In the genomic region with DNA sequence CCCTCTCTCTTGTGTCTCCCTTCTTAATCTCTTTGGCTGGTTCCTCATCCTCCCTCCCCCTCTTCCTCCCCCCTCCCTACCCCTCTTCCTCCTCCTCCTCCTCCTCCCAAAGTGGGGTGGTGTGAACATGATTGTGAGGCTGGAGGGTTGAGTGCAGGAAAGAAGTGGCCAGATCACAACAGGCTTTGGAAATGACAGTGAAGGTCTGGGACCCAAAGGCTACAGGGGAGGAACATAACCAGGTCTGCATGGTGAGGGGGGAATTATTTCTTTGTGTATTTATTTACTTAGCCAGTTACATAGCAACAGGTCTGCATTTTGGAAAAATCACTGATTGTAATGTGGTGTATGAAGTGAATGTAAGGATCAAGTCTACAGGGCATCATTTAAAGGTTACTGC, we compare ENCODE assay signal across 20 cellular contexts. TPM values are rescaled to one million over a fixed set of nuclear protein-coding genes. Genes with fewer than 3 reads are reported as not detected.
DNase-seq lines count a peak whose midpoint lies in the region; ATAC-seq and TF ChIP-seq lines count a peak whose summit lies in the region.
"Had no signal": no experiment of that assay in that cellular context is flagged by ENCODE, and none has a peak within 500 bp of the region (broad histone marks: within the 10 kb centered on the region; RNA-seq: fewer than 3 reads in every experiment).

No MANE protein-coding gene starts in this region.

- POLR2A ChIA-PET in WTC11 (lab: Charles Lee), result no interaction called here

- no peaks in the 10 kb centered on the region for H4K20me1 ChIP-seq in Loucy (ENCODE audit: insufficient read depth, low read length, poor library complexity, severe bottlenecking)

- peaks cover 7% of the 10 kb centered on the region; the same call in 1 of the 2 replicates for H3K9me3 ChIP-seq in Loucy (ENCODE audit: insufficient read depth, low read depth, low read length)
- H3K9me3 ChIP-seq: sigmoid colon had no signal

- no peak for ATAC-seq in WTC11
- ATAC-seq: naive thymus-derived CD4-positive, alpha-beta T cell; stimulated activated naive CD8-positive, alpha-beta T cell treated with anti-CD3 and anti-CD28 coated beads, Interleukin-15, Interleukin-2, amounts not matched to agents 100 U/mL and 50 U/mL, for 24 hours had no signal

- H3K27me3 Mint-ChIP-seq in WTC11 (ENCODE audit: low read depth), result no peaks in the 10 kb centered on the region
- H3K27me3 Mint-ChIP-seq: activated CD4-positive, alpha-beta T cell treated with anti-CD3 and anti-CD28 coated beads, Interleukin-2, amount 10 ng/mL, durations not matched to agents 7 days and 5 days; naive thymus-derived CD4-positive, alpha-beta T cell had no signal

- CTCF ChIA-PET in WTC11 (lab: Charles Lee), result no interaction called here

- H3K4me1 ChIP-seq in Loucy (ENCODE audit: insufficient read depth, low read length, poor library complexity, severe bottlenecking), result peaks cover 40% of the 10 kb centered on the region
- H3K4me1 ChIP-seq: parathyroid adenoma had no signal

- TF ChIP-seq CTCF in Loucy (conservative IDR thresholded peaks at IDR 0.05; ENCODE audit: low read length) (no peak), WTC11 (IDR thresholded peaks at IDR 0.05) (no peak), dorsolateral prefrontal cortex (IDR thresholded peaks at IDR 0.05 in 54 of 56, conservative IDR thresholded peaks at IDR 0.05 in 2 of 56; ENCODE audit: low read depth in 1 of 56, partially characterized antibody in 56 of 56) (no peak)

- peak overlapping the region; percentile 9 for H3K4me2 ChIP-seq in Loucy (ENCODE audit: low read depth, low read length, poor library complexity, severe bottlenecking)

- no peak overlapping the region for H3K27ac ChIP-seq in dorsolateral prefrontal cortex
- H3K27ac ChIP-seq: parathyroid adenoma had no signal

- H3K9me3 Mint-ChIP-seq in WTC11, result no peaks in the 10 kb centered on the region

- H3K27me3 ChIP-seq in Loucy (ENCODE audit: insufficient read depth, low read length, poor library complexity, severe bottlenecking) (no peaks in the 10 kb centered on the region), dorsolateral prefrontal cortex (no peaks in the 10 kb centered on the region)
- H3K27me3 ChIP-seq: sigmoid colon, tibial nerve had no signal

- in situ Hi-C loops in ACHN (cut with HindIII; ENCODE audit: low pct_ligation_motif_present, low pct_unique_long_range_greater_than_20kb, low sequenced_read_pairs), result no loop called here

- H3K9ac ChIP-seq in Loucy (ENCODE audit: low read depth, low read length, poor library complexity, severe bottlenecking), result no peak overlapping the region
- H3K9ac ChIP-seq: parathyroid adenoma had no signal

- 0 out of 2 replicates have a peak overlapping the region, but pooled peaks have one; percentile 33 for H3K27ac Mint-ChIP-seq in WTC11
- H3K27ac Mint-ChIP-seq: activated CD4-positive, alpha-beta T cell treated with anti-CD3 and anti-CD28 coated beads, Interleukin-2, amount 10 ng/mL, durations not matched to agents 7 days and 5 days had no signal

- H3K36me3 Mint-ChIP-seq in WTC11, result no peaks in the 10 kb centered on the region

- DNase-seq in DMS153 treated with DMSO at 0.1 percent for 48 hours (lab: John Stamatoyannopoulos, UW; ENCODE audit: unreplicated experiment), result peak; percentile 18
- DNase-seq in WTC11 (ENCODE audit: low spot score), result no peak
- DNase-seq in left kidney (ENCODE audit: low read depth, low spot score), result peak; percentile 14
- DNase-seq in NCI-H226, result no peak
- DNase-seq in ACHN, result no peak
- DNase-seq in dorsolateral prefrontal cortex, result no peak
- DNase-seq: activated CD4-positive, alpha-beta T cell treated with anti-CD3 and anti-CD28 coated beads, Interleukin-2, amount 10 ng/mL, durations not matched to agents 7 days and 5 days; activated effector memory CD4-positive, alpha-beta T cell treated with Interleukin-2 at 50 U/mL for 16 hours; AML-193; central memory CD4-positive, alpha-beta T cell; effector CD8-positive, alpha-beta T cell; head of caudate nucleus; mammary epithelial cell; naive thymus-derived CD4-positive, alpha-beta T cell; NCI-H1105 treated with DMSO at 0.1 percent for 48 hours; sigmoid colon; stimulated activated naive CD8-positive, alpha-beta T cell treated with anti-CD3 and anti-CD28 coated beads, Interleukin-15, Interleukin-2, amounts not matched to agents 100 U/mL and 50 U/mL, for 24 hours had no signal

- no peaks in the 10 kb centered on the region for H3K36me3 ChIP-seq in Loucy (ENCODE audit: insufficient read depth, low read length)
- H3K36me3 ChIP-seq: sigmoid colon, tibial nerve had no signal

- no peak overlapping the region for H3K4me3 Mint-ChIP-seq in WTC11
- H3K4me3 Mint-ChIP-seq: activated CD4-positive, alpha-beta T cell treated with anti-CD3 and anti-CD28 coated beads, Interleukin-2, amount 10 ng/mL, durations not matched to agents 7 days and 5 days; naive thymus-derived CD4-positive, alpha-beta T cell had no signal

- intact Hi-C loops in dorsolateral prefrontal cortex (cut with DNase I), result no loop called here

- no peak overlapping the region for H3K4me3 ChIP-seq in Loucy (ENCODE audit: low read length, poor library complexity, severe bottlenecking)
- no peak overlapping the region for H3K4me3 ChIP-seq in dorsolateral prefrontal cortex
- H3K4me3 ChIP-seq: sigmoid colon, tibial nerve had no signal

- no peaks in the 10 kb centered on the region for H3K9me2 ChIP-seq in Loucy (replicated peaks; ENCODE audit: low read depth, low read length)

- no peaks in the 10 kb centered on the region for H3K79me2 ChIP-seq in Loucy (ENCODE audit: insufficient read depth, low read length)
- H3K79me2 ChIP-seq: parathyroid adenoma had no signal

- H3F3A ChIP-seq in Loucy (ENCODE audit: low read depth), result no peaks in the 10 kb centered on the region

- peaks cover 10% of the 10 kb centered on the region for H3K4me1 Mint-ChIP-seq in WTC11
- H3K4me1 Mint-ChIP-seq: naive thymus-derived CD4-positive, alpha-beta T cell had no signal

- H2AFZ ChIP-seq in Loucy (ENCODE audit: low read length), result no peak overlapping the region
- H2AFZ ChIP-seq: parathyroid adenoma had no signal

TF ChIP-seq in WTC11, 78 proteins besides CTCF, POLR2A, EP300 and RAD21 (continues in another document):
- TF ChIP-seq, protein P1, sequence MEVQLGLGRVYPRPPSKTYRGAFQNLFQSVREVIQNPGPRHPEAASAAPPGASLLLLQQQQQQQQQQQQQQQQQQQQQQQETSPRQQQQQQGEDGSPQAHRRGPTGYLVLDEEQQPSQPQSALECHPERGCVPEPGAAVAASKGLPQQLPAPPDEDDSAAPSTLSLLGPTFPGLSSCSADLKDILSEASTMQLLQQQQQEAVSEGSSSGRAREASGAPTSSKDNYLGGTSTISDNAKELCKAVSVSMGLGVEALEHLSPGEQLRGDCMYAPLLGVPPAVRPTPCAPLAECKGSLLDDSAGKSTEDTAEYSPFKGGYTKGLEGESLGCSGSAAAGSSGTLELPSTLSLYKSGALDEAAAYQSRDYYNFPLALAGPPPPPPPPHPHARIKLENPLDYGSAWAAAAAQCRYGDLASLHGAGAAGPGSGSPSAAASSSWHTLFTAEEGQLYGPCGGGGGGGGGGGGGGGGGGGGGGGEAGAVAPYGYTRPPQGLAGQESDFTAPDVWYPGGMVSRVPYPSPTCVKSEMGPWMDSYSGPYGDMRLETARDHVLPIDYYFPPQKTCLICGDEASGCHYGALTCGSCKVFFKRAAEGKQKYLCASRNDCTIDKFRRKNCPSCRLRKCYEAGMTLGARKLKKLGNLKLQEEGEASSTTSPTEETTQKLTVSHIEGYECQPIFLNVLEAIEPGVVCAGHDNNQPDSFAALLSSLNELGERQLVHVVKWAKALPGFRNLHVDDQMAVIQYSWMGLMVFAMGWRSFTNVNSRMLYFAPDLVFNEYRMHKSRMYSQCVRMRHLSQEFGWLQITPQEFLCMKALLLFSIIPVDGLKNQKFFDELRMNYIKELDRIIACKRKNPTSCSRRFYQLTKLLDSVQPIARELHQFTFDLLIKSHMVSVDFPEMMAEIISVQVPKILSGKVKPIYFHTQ (CRISPR knock-in tag; IDR thresholded peaks at IDR 0.05), result no peak
- TF ChIP-seq, protein P2, sequence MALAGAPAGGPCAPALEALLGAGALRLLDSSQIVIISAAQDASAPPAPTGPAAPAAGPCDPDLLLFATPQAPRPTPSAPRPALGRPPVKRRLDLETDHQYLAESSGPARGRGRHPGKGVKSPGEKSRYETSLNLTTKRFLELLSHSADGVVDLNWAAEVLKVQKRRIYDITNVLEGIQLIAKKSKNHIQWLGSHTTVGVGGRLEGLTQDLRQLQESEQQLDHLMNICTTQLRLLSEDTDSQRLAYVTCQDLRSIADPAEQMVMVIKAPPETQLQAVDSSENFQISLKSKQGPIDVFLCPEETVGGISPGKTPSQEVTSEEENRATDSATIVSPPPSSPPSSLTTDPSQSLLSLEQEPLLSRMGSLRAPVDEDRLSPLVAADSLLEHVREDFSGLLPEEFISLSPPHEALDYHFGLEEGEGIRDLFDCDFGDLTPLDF (CRISPR knock-in tag; IDR thresholded peaks at IDR 0.05), result no peak
- TF ChIP-seq MXD4 (CRISPR knock-in tag; IDR thresholded peaks at IDR 0.05; ENCODE audit: borderline replicate concordance) (no peak), HMGA2 (CRISPR knock-in tag; IDR thresholded peaks at IDR 0.05) (no peak), FOXK1 (CRISPR knock-in tag; IDR thresholded peaks at IDR 0.05) (no peak), NFYB (CRISPR knock-in tag; conservative IDR thresholded peaks at IDR 0.05; ENCODE audit: low read depth) (no peak), NR1H2 (CRISPR knock-in tag; IDR thresholded peaks at IDR 0.05) (no peak)
- TF ChIP-seq, protein P3, sequence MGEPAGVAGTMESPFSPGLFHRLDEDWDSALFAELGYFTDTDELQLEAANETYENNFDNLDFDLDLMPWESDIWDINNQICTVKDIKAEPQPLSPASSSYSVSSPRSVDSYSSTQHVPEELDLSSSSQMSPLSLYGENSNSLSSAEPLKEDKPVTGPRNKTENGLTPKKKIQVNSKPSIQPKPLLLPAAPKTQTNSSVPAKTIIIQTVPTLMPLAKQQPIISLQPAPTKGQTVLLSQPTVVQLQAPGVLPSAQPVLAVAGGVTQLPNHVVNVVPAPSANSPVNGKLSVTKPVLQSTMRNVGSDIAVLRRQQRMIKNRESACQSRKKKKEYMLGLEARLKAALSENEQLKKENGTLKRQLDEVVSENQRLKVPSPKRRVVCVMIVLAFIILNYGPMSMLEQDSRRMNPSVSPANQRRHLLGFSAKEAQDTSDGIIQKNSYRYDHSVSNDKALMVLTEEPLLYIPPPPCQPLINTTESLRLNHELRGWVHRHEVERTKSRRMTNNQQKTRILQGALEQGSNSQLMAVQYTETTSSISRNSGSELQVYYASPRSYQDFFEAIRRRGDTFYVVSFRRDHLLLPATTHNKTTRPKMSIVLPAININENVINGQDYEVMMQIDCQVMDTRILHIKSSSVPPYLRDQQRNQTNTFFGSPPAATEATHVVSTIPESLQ (CRISPR knock-in tag; IDR thresholded peaks at IDR 0.05), result no peak

RNA-seq across cellular contexts. Expression of a gene that starts 27.9 kb away (rescaled TPM):
- total RNA-seq in WTC11 (2021) (not detected in 3 replicates), dorsolateral prefrontal cortex (10 to 100 TPM in 3 of 120 experiments, 1 to 10 TPM in 115, under 1 TPM in 2; 0.57 to 17.8 (median 3.4) TPM)
- total RNA-seq: activated CD4-positive, alpha-beta T cell treated with anti-CD3 and anti-CD28 coated beads, Interleukin-2, amount 10 ng/mL, durations not matched to agents 7 days and 5 days; naive thymus-derived CD4-positive, alpha-beta T cell had no signal

Comparison
In these comparisons a context has a peak if more than half of its experiments do, and no peak if none do; other contexts are left out.
1. DNase-seq: peak in DMS153 treated with DMSO at 0.1 percent for 48 hours (single experiment) and left kidney (single experiment); none in WTC11 (single experiment), NCI-H226 (single experiment), ACHN (single experiment) and dorsolateral prefrontal cortex (0 of 10).